18 cellular contexts compared by ENCODE assay signal in genomic region chr4:102533916-102534315, GRCh38. TPM values are rescaled to one million over a fixed set of nuclear protein-coding genes. Genes with fewer than 3 reads are reported as not detected.
DNase-seq lines count a peak whose midpoint lies in the region; ATAC-seq, FAIRE-seq and TF ChIP-seq lines count a peak whose summit lies in the region.
"Had no signal": no experiment of that assay in that cellular context is flagged by ENCODE, and none has a peak within 500 bp of the region (broad histone marks: within the 10 kb centered on the region; RNA-seq: fewer than 3 reads in every experiment).

No MANE protein-coding gene starts in this region.

- H3K36me3 ChIP-seq in MG63 (peaks cover 3% of the 10 kb centered on the region; the same call in 1 of the 2 replicates), HepG2 (replicated peaks in 1 of 2; ENCODE audit: control insufficient read depth in 1 of 2, insufficient read depth in 2 of 2, low read length in 2 of 2) (peaks cover 3 to 19% of the 10 kb centered on the region in 2 experiments; a peak in 4 of 5 replicates)
- H3K36me3 ChIP-seq: brain microvascular endothelial cell had no signal

- H3K27me3 ChIP-seq in MG63: no peaks in the 10 kb centered on the region
- H3K27me3 ChIP-seq in HepG2 (ENCODE audit: control insufficient read depth in 1 of 2, insufficient read depth in 2 of 2, low read length in 2 of 2): no peaks in the 10 kb centered on the region
- H3K27me3 ChIP-seq: brain microvascular endothelial cell had no signal

- no peak for TF ChIP-seq RAD21 in HepG2 (CRISPR knock-in tag; IDR thresholded peaks at IDR 0.05)

- no peaks in the 10 kb centered on the region for H4K20me1 ChIP-seq in HepG2 (ENCODE audit: insufficient read depth, low read length)

- BruUV-seq in HepG2 (replicated peaks; lab: Mats Ljungman, UMichigan): no TSS peak

- POLR2A ChIA-PET in activated CD8-positive, alpha-beta T cell treated with anti-CD3 and anti-CD28 coated beads, Interleukin-2, amount 10 ng/mL, durations not matched to agents 7 days and 5 days (lab: Charles Lee): no interaction called here
- POLR2A ChIA-PET in HepG2 (lab: Yijun Ruan, JAX): no interaction called here

- no peak overlapping the region for H2AFZ ChIP-seq in HepG2 (ENCODE audit: low read length)
- H2AFZ ChIP-seq: GM23248, parathyroid adenoma had no signal

- no peak overlapping the region for H3K9ac ChIP-seq in HepG2 (ENCODE audit: insufficient read depth, low read depth, low read length)
- H3K9ac ChIP-seq: GM23248, parathyroid adenoma had no signal

- H3K4me1 ChIP-seq in HepG2 (ENCODE audit: insufficient read depth, low read length): no peaks in the 10 kb centered on the region
- H3K4me1 ChIP-seq: parathyroid adenoma had no signal

- intact Hi-C loops in HepG2 (cut with micrococcal nuclease; ENCODE audit: unreplicated experiment): no loop called here

- peaks cover 74% of the 10 kb centered on the region for H3K4me1 Mint-ChIP-seq in activated CD8-positive, alpha-beta T cell treated with anti-CD3 and anti-CD28 coated beads, Interleukin-2, amount 10 ng/mL, durations not matched to agents 7 days and 5 days (ENCODE audit: low read depth)
- peaks cover 9% of the 10 kb centered on the region for H3K4me1 Mint-ChIP-seq in memory B cell

- H3K9me3 Mint-ChIP-seq in activated CD8-positive, alpha-beta T cell treated with anti-CD3 and anti-CD28 coated beads, Interleukin-2, amount 10 ng/mL, durations not matched to agents 7 days and 5 days (ENCODE audit: insufficient read depth): no peaks in the 10 kb centered on the region
- no peaks in the 10 kb centered on the region for H3K9me3 Mint-ChIP-seq in memory B cell
- H3K9me3 Mint-ChIP-seq: activated naive CD4-positive, alpha-beta T cell treated with anti-CD3 and anti-CD28 coated beads, Interleukin-2, amount 50 U/mL, for 72 hours had no signal

- FAIRE-seq in HepG2 (lab: Jason Lieb, UNC): no peak

- CTCF ChIA-PET in activated CD8-positive, alpha-beta T cell treated with anti-CD3 and anti-CD28 coated beads, Interleukin-2, amount 10 ng/mL, durations not matched to agents 7 days and 5 days (lab: Charles Lee): interaction anchor here (1.0 to 1.3 kb wide), 2 partner anchors 31 to 86 kb away, joined by 3 to 5 read pairs; no protein-coding TSS in a partner anchor
- CTCF ChIA-PET in HepG2 (lab: Yijun Ruan, JAX; ENCODE audit: low intra/inter-chr PET ratio, low total read pairs): no interaction called here

- H3K4me3 ChIP-seq in MG63: no peak overlapping the region
- no peak overlapping the region for H3K4me3 ChIP-seq in HepG2 (replicated peaks in 1 of 3; ENCODE audit: insufficient read depth in 1 of 3, low read depth in 2 of 3, low read length in 3 of 3)
- H3K4me3 ChIP-seq: GM23248, thoracic aorta had no signal

- peak; percentile 52 for DNase-seq in COR-L47 (lab: John Stamatoyannopoulos, UW)
- DNase-seq in NCI-H1436 (lab: John Stamatoyannopoulos, UW): peak; percentile 4
- DNase-seq in activated CD8-positive, alpha-beta T cell treated with anti-CD3 and anti-CD28 coated beads, Interleukin-2, amount 10 ng/mL, durations not matched to agents 7 days and 5 days: no peak
- no peak for DNase-seq in memory B cell (ENCODE audit: low spot score in 2 of 2)
- DNase-seq in MG63: no peak
- no peak for DNase-seq in HepG2 (ENCODE audit: low spot score)
- DNase-seq in NCI-H1694 treated with DMSO at 0.1 percent for 48 hours (lab: John Stamatoyannopoulos, UW): no peak
- DNase-seq: activated CD4-positive, alpha-beta T cell treated with anti-CD3 and anti-CD28 coated beads for 1 hour; brain microvascular endothelial cell; dermis blood vessel endothelial cell; GM23248; left ventricle myocardium superior; NCI-H446; SIG-M5; stimulated activated CD4-positive, alpha-beta T cell treated with anti-CD3 and anti-CD28 coated beads, Interleukin-4, amount 100 ng/mL, for 24 hours had no signal

- TF ChIP-seq CTCF in HepG2 (CRISPR knock-in tag; IDR thresholded peaks at IDR 0.05): no peak

- no peaks in the 10 kb centered on the region for H3K9me3 ChIP-seq in MG63
- no peaks in the 10 kb centered on the region for H3K9me3 ChIP-seq in HepG2 (ENCODE audit: low read length)
- H3K9me3 ChIP-seq: thoracic aorta had no signal

- H3K27ac ChIP-seq in HepG2 (ENCODE audit: extremely low read length, insufficient read depth, low read length): no peak overlapping the region
- H3K27ac ChIP-seq: brain microvascular endothelial cell, GM23248, parathyroid adenoma, thoracic aorta had no signal

- in situ Hi-C loops in HepG2 (cut with HindIII; ENCODE audit: extremely low pct_ligation_motif_present, low pct_unique_long_range_greater_than_20kb): no loop called here

- peak; percentile 28 for ATAC-seq in activated CD8-positive, alpha-beta T cell treated with anti-CD3 and anti-CD28 coated beads, Interleukin-2, amount 10 ng/mL, durations not matched to agents 7 days and 5 days
- peak; percentile 15 for ATAC-seq in memory B cell (ENCODE audit: low read depth)
- no peak for ATAC-seq in HepG2
- ATAC-seq: left ventricle myocardium superior had no signal

- no peak overlapping the region for H3K4me2 ChIP-seq in HepG2 (ENCODE audit: low read depth, low read length)

- peaks cover 3% of the 10 kb centered on the region for H3K79me2 ChIP-seq in HepG2 (ENCODE audit: insufficient read depth, low read length)
- H3K79me2 ChIP-seq: parathyroid adenoma had no signal

- no peak overlapping the region for H3K4me3 Mint-ChIP-seq in activated CD8-positive, alpha-beta T cell treated with anti-CD3 and anti-CD28 coated beads, Interleukin-2, amount 10 ng/mL, durations not matched to agents 7 days and 5 days
- no peak overlapping the region for H3K4me3 Mint-ChIP-seq in memory B cell

- no peak for TF ChIP-seq POLR2A in HepG2 (IDR thresholded peaks at IDR 0.05; ENCODE audit: insufficient read depth in 1 of 2, low read depth in 2 of 2, low read length in 2 of 2)

- peaks cover 56% of the 10 kb centered on the region for H3K36me3 Mint-ChIP-seq in activated CD8-positive, alpha-beta T cell treated with anti-CD3 and anti-CD28 coated beads, Interleukin-2, amount 10 ng/mL, durations not matched to agents 7 days and 5 days (ENCODE audit: low read depth)
- peaks cover 14% of the 10 kb centered on the region for H3K36me3 Mint-ChIP-seq in memory B cell

- no peaks in the 10 kb centered on the region for H3K27me3 Mint-ChIP-seq in activated CD8-positive, alpha-beta T cell treated with anti-CD3 and anti-CD28 coated beads, Interleukin-2, amount 10 ng/mL, durations not matched to agents 7 days and 5 days (ENCODE audit: low read depth)
- no peaks in the 10 kb centered on the region for H3K27me3 Mint-ChIP-seq in memory B cell

- H3K27ac Mint-ChIP-seq in activated CD8-positive, alpha-beta T cell treated with anti-CD3 and anti-CD28 coated beads, Interleukin-2, amount 10 ng/mL, durations not matched to agents 7 days and 5 days: no peak overlapping the region
- H3K27ac Mint-ChIP-seq in memory B cell: peak overlapping the region; percentile 38

- TF ChIP-seq EP300 in HepG2 (IDR thresholded peaks at IDR 0.05; ENCODE audit: low read depth in 2 of 2, low read length in 2 of 2) (no peak), HepG2 (CRISPR knock-in tag; IDR thresholded peaks at IDR 0.05; ENCODE audit: borderline replicate concordance) (no peak)

- 97% methylated on average over 2 of the region's 2 CpGs for WGBS in HepG2 (ENCODE audit: low lambda C conversion rate)

TF ChIP-seq in HepG2, 621 proteins besides CTCF, POLR2A, EP300 and RAD21:
- TF ChIP-seq KDM5B (CRISPR knock-in tag; IDR thresholded peaks at IDR 0.05; ENCODE audit: borderline replicate concordance) (no peak), GABPB1 (CRISPR knock-in tag; IDR thresholded peaks at IDR 0.05) (no peak)

RNA-seq across cellular contexts. Expression of gene NFKB1, which starts 32.8 kb away (rescaled TPM):
- total RNA-seq in activated CD8-positive, alpha-beta T cell treated with anti-CD3 and anti-CD28 coated beads, Interleukin-2, amount 10 ng/mL, durations not matched to agents 7 days and 5 days: 100 to 1,000 TPM; 150 to 162 TPM
- 24.7 and 25.7 TPM in 2 replicates for total RNA-seq in MG63 (2014; rRNA removed; shearing (Covaris generic); ENCODE audit: low replicate concordance)
- total RNA-seq in HepG2 (2016; rRNA removed; fragmentation: Illumina TruSeq; extraction: Trizol): 31.6 and 37.6 TPM in 2 replicates
- 5.7 and 5.8 TPM in 2 replicates for total RNA-seq in HepG2 (2016; cell fraction: cytosol; rRNA removed; fragmentation: Illumina TruSeq; extraction: Trizol; ENCODE audit: low read depth)
- total RNA-seq in HepG2 (2016; cell fraction: insoluble cytoplasmic fraction; rRNA removed; fragmentation: Illumina TruSeq; extraction: Trizol): 32.0 and 36.4 TPM in 2 replicates
- 16.5 and 17.1 TPM in 2 replicates for total RNA-seq in HepG2 (2016; cell fraction: membrane; rRNA removed; fragmentation: Illumina TruSeq; extraction: Trizol)
- 21.7 and 23.1 TPM in 2 replicates for total RNA-seq in HepG2 (2016; cell fraction: nucleus; rRNA removed; fragmentation: Illumina TruSeq; extraction: Trizol)
- 15.3 and 15.4 TPM in 2 replicates for polyA plus RNA-seq in HepG2 (2011; rRNA removed)
- polyA plus RNA-seq in HepG2 (2011; cell fraction: cytosol; rRNA removed): 13.4 and 14.7 TPM in 2 replicates
- 13.2 and 14.1 TPM in 2 replicates for polyA plus RNA-seq in HepG2 (2011; cell fraction: nucleus; rRNA removed)
- 16.4 TPM in 2 replicates for polyA plus RNA-seq in HepG2 (2012)
- 2.1 and 2.3 TPM in 2 replicates for polyA plus RNA-seq in HepG2 (2016; cell fraction: cytosol; fragmentation: Illumina TruSeq; extraction: Trizol; ENCODE audit: low read depth)
- 30.3 and 33.0 TPM in 2 replicates for polyA plus RNA-seq in HepG2 (2016; cell fraction: insoluble cytoplasmic fraction; fragmentation: Illumina TruSeq; extraction: Trizol; ENCODE audit: low read depth)
- polyA plus RNA-seq in HepG2 (2016; cell fraction: membrane; fragmentation: Illumina TruSeq; extraction: Trizol; ENCODE audit: low read depth): 6.8 and 8.3 TPM in 2 replicates
- 20.3 and 23.7 TPM in 2 replicates for polyA plus RNA-seq in HepG2 (2016; cell fraction: nucleus; fragmentation: Illumina TruSeq; extraction: Trizol; ENCODE audit: insufficient read depth, low read depth)
- polyA minus RNA-seq in HepG2 (2011; rRNA and poly(A)+ RNA removed; ENCODE audit: low replicate concordance): 23.9 and 27.4 TPM in 2 replicates
- 12.5 and 12.7 TPM in 2 replicates for polyA minus RNA-seq in HepG2 (2011; cell fraction: cytosol; rRNA and poly(A)+ RNA removed)
- 35.7 and 38.5 TPM in 2 replicates for polyA minus RNA-seq in HepG2 (2011; cell fraction: nucleus; rRNA and poly(A)+ RNA removed)

Comparison
In these comparisons a context has a peak if more than half of its experiments do, and no peak if none do; other contexts are left out.
1. DNase-seq: peak in COR-L47 (single experiment) and NCI-H1436 (single experiment); none in activated CD8-positive, alpha-beta T cell treated with anti-CD3 and anti-CD28 coated beads, Interleukin-2, amount 10 ng/mL, durations not matched to agents 7 days and 5 days (single experiment), memory B cell (0 of 2), MG63 (single experiment), HepG2 (single experiment) and NCI-H1694 treated with DMSO at 0.1 percent for 48 hours (single experiment).